Comparison of ENCODE assay signal across 8 cellular contexts in the genomic region with DNA sequence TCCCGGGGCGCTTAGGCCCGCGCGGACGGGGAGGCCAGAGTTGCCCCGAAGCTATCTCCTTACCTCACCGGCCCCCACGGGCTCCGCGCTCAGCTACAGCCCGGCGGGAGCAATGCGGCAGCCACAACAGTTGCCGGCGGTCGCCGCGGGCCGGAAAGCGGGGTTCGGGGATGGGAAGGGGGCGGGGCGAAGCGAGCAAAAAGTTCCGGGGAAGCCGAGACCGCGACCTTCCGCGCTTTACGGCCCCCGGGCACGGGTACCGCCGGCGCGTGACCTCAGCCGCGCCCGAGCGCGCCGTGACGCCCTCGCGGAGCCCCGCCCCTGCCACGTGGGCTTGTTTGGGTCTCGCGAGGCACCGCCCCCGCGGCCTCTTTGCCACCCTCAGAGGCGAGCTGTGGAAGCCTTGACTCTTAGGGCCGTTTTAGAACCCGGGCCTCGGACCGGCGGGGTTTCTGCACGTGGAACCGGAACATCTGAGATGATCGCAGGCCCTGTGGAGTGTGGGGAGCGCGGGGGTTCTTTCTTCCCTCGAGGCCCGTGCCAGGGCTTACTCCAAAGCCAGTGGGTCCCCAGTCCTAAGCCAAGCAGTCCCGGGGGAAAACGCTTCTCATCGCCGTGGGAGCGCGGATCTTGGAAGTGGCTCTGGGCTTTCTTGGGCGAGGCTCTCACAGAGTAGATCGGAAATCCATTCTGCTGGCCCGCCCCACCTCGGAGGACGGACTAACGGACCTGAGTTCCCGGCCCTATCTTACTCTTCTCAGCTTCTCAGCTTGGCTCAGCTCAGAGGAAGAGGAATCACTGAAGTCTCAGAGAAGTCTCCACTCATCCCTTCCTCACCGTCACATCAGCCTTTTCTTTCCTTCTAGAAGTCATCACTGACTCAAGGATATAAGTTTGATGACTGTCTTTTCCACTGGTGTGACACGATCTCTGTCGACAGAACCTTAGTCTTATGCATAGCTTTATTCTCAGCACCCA. TPM values are rescaled to one million over a fixed set of nuclear protein-coding genes. Genes with fewer than 3 reads are reported as not detected.
DNase-seq lines count a peak whose midpoint lies in the region; ATAC-seq and TF ChIP-seq lines count a peak whose summit lies in the region.
"Not testable (repeated sequence)": the region's sequence is repeated elsewhere in the genome, so short reads cannot be mapped to it uniquely, and the experiment has no call there.

No MANE protein-coding gene starts in this region.

- H3K27ac Mint-ChIP-seq in T-helper 1 cell treated with Interleukin-12 subunit alpha and Interleukin-12 subunit beta and Interleukin-4 antibody, amounts not matched to agents 30 μg/mL and 1 μg/mL, for 36 hours: peak overlapping the region; percentile 83

- H3K27me3 Mint-ChIP-seq in T-helper 1 cell treated with Interleukin-12 subunit alpha and Interleukin-12 subunit beta and Interleukin-4 antibody, amounts not matched to agents 30 μg/mL and 1 μg/mL, for 36 hours (ENCODE audit: low read depth): not testable (repeated sequence)

- ATAC-seq in HG02884 (IDR thresholded peaks at IDR 0.05; ENCODE audit: unreplicated experiment): peak; percentile 91
- peak; percentile 98 for ATAC-seq in left ventricle myocardium superior
- ATAC-seq in psoas muscle: peak; percentile 98 to 99 (median 98)

- peak overlapping the region; percentile 92 for H3K4me3 Mint-ChIP-seq in T-helper 1 cell treated with Interleukin-12 subunit alpha and Interleukin-12 subunit beta and Interleukin-4 antibody, amounts not matched to agents 30 μg/mL and 1 μg/mL, for 36 hours

- not testable (repeated sequence) for TF ChIP-seq CTCF in psoas muscle (IDR thresholded peaks at IDR 0.05)

- H3K27me3 ChIP-seq in psoas muscle (ENCODE audit: insufficient read depth in 3 of 3, low read length in 2 of 3): not testable (repeated sequence)

- H3K9me3 ChIP-seq in psoas muscle: not testable (repeated sequence)

- not testable (repeated sequence) for H3K9me3 Mint-ChIP-seq in T-helper 1 cell treated with Interleukin-12 subunit alpha and Interleukin-12 subunit beta and Interleukin-4 antibody, amounts not matched to agents 30 μg/mL and 1 μg/mL, for 36 hours

- peak; percentile 58 for TF ChIP-seq POLR2A in GM15510 (IDR thresholded peaks at IDR 0.05; ENCODE audit: borderline replicate concordance, extremely low read depth, insufficient read length)

- DNase-seq in NCI-H146 (lab: John Stamatoyannopoulos, UW) (peak; percentile 75), left ventricle myocardium superior (peak; percentile 100), psoas muscle (peak; percentile 100)

- not testable (repeated sequence) for H3K4me1 ChIP-seq in psoas muscle; urinary bladder (ENCODE audit: insufficient read depth)

- H3K36me3 ChIP-seq in psoas muscle (ENCODE audit: insufficient read depth in 1 of 2, low read depth in 1 of 2): peaks cover 7 to 15% of the 10 kb centered on the region in 2 donors
- not testable (repeated sequence) for H3K36me3 ChIP-seq in urinary bladder (ENCODE audit: insufficient read depth)

- intact Hi-C loops in left ventricle myocardium superior (cut with micrococcal nuclease); psoas muscle (cut with DNase I): not testable (repeated sequence)

- peak overlapping the region; percentile 78 for H3K4me3 ChIP-seq in psoas muscle
- peak overlapping the region; percentile 85 for H3K4me3 ChIP-seq in urinary bladder (ENCODE audit: low read depth, low read length)

- not testable (repeated sequence) for H3K4me1 Mint-ChIP-seq in T-helper 1 cell treated with Interleukin-12 subunit alpha and Interleukin-12 subunit beta and Interleukin-4 antibody, amounts not matched to agents 30 μg/mL and 1 μg/mL, for 36 hours (ENCODE audit: low read depth)

- not testable (repeated sequence) for H3K36me3 Mint-ChIP-seq in T-helper 1 cell treated with Interleukin-12 subunit alpha and Interleukin-12 subunit beta and Interleukin-4 antibody, amounts not matched to agents 30 μg/mL and 1 μg/mL, for 36 hours (ENCODE audit: low read depth)

- 0 to 1% (median 1%) methylated on average over 59 to 70 of the region's 83 CpGs for WGBS in psoas muscle, 3 donors
- 1% methylated on average over 65 of the region's 83 CpGs for WGBS in urinary bladder

- peak overlapping the region; percentile 71 for H3K27ac ChIP-seq in angular gyrus (ENCODE audit: low read depth, low read length)
- H3K27ac ChIP-seq in psoas muscle: peak overlapping the region; percentile 88
- peak overlapping the region; percentile 73 for H3K27ac ChIP-seq in urinary bladder (ENCODE audit: low read depth)

RNA-seq across cellular contexts. Expression of gene NPIPB15, which starts 7.8 kb away (rescaled TPM):
- total RNA-seq in left ventricle myocardium superior: not detected
- total RNA-seq in psoas muscle: under 1 TPM in 2 of 4 donors, not detected in 2; 0.58 to 0.81 TPM
- polyA plus RNA-seq in psoas muscle: 1 to 10 TPM in 2 of 3 donors, under 1 TPM in 1; 0.86 to 1.6 (median 1.6) TPM
- total RNA-seq in urinary bladder: 4.9 TPM
- polyA plus RNA-seq in urinary bladder: 6.4 TPM

RNA-seq across cellular contexts. Expression of gene CLEC18B, which starts 53.0 kb away (rescaled TPM):
- total RNA-seq in left ventricle myocardium superior (not detected), psoas muscle (1 to 10 TPM in 1 of 4 donors, under 1 TPM in 2, not detected in 1; 0.40 to 1.1 (median 0.41) TPM), urinary bladder (not detected)
- polyA plus RNA-seq in psoas muscle (under 1 TPM in 2 of 3 donors, not detected in 1; 0.16 to 0.36 TPM), urinary bladder (0.29 TPM)

Comparison
In these comparisons a context has a peak if more than half of its experiments do, and no peak if none do; other contexts are left out.
1. Peak in every context shown above with its lines: DNase-seq, ATAC-seq, H3K4me3 ChIP-seq and H3K27ac ChIP-seq.